ENCODE assay signal across 8 cellular contexts in the genomic region with DNA sequence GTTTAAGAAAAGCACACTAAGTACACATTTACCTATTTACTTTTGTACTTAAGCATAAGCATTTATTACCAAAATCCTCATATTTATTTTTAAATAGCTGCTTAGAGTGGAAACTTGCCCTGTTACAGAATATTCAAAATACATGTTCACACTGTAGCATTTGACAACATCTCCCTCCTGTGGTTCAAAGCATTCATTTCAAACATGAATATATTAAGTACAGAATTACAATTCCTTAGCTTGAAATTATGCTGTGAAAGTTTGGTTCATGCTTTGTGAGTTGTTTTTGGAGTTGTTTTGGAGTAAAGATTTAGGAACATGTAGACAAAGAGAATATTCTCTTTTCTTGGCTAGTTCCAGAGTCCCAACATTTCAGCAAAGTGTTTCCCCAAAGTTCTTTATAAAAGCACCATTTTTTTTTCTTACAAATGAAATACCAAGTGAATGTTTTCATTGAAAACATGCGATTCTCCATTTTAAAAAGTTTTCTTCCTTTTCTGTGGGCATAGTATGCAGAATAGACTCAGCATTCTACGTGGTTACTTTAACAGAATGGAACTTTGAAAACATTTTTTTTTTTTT. TPM values are rescaled to one million over a fixed set of nuclear protein-coding genes. Genes with fewer than 3 reads are reported as not detected.
DNase-seq lines count a peak whose midpoint lies in the region; ATAC-seq and TF ChIP-seq lines count a peak whose summit lies in the region.

No MANE protein-coding gene starts in this region.

- peaks cover 18% of the 10 kb centered on the region for H3K4me1 Mint-ChIP-seq in activated CD4-positive, alpha-beta T cell treated with anti-CD3 and anti-CD28 coated beads, Interleukin-2, amount 10 ng/mL, durations not matched to agents 24 days and 14 days

- peak; percentile 82 for TF ChIP-seq CTCF in OCI-LY3 (IDR thresholded peaks at IDR 0.05; ENCODE audit: low read depth, low read length)
- TF ChIP-seq CTCF in dorsolateral prefrontal cortex (IDR thresholded peaks at IDR 0.05 in 54 of 56, conservative IDR thresholded peaks at IDR 0.05 in 2 of 56; ENCODE audit: low read depth in 1 of 56, partially characterized antibody in 56 of 56): peak in 55 of 56 donors; percentile 20 to 74 (median 54)
- peak; percentile 73 for TF ChIP-seq CTCF in osteoblast (IDR thresholded peaks at IDR 0.05; ENCODE audit: extremely low read depth, low read depth, low read length)

- H2AFZ ChIP-seq in OCI-LY3 (ENCODE audit: low read depth, low read length): no peak overlapping the region
- H2AFZ ChIP-seq in osteoblast (ENCODE audit: low read length): peak overlapping the region; percentile 36

- H3K27me3 ChIP-seq in OCI-LY3 (ENCODE audit: low read depth, low read length) (no peaks in the 10 kb centered on the region), dorsolateral prefrontal cortex (no peaks in the 10 kb centered on the region), osteoblast (ENCODE audit: insufficient read depth, low read length) (no peaks in the 10 kb centered on the region)

- no peak overlapping the region for H3K27ac ChIP-seq in OCI-LY3 (ENCODE audit: low read length)
- H3K27ac ChIP-seq in dorsolateral prefrontal cortex: peak overlapping the region in 10 of 59 donors; percentile 1 to 46 (median 36)
- H3K27ac ChIP-seq in osteoblast (ENCODE audit: low read depth, low read length): no peak overlapping the region

- no peaks in the 10 kb centered on the region for H3K9me3 Mint-ChIP-seq in activated CD4-positive, alpha-beta T cell treated with anti-CD3 and anti-CD28 coated beads, Interleukin-2, amount 10 ng/mL, durations not matched to agents 24 days and 14 days

- no peak overlapping the region for H3K4me2 ChIP-seq in OCI-LY3 (ENCODE audit: low read length)
- H3K4me2 ChIP-seq in osteoblast (ENCODE audit: insufficient read depth, low read length): no peak overlapping the region

- H3K36me3 ChIP-seq in OCI-LY3 (replicated peaks; ENCODE audit: low read depth, low read length) (no peaks in the 10 kb centered on the region), osteoblast (ENCODE audit: insufficient read depth, low read length) (no peaks in the 10 kb centered on the region)

- no peak overlapping the region for H3K4me3 ChIP-seq in OCI-LY3 (ENCODE audit: low read length)
- H3K4me3 ChIP-seq in dorsolateral prefrontal cortex: no peak overlapping the region
- H3K4me3 ChIP-seq in osteoblast (ENCODE audit: insufficient read depth, low read length): no peak overlapping the region

- intact Hi-C loops in activated CD4-positive, alpha-beta T cell treated with anti-CD3 and anti-CD28 coated beads, Interleukin-2, amount 10 ng/mL, durations not matched to agents 24 days and 14 days (cut with micrococcal nuclease): loop anchor here (1.0 kb wide), 2 partner anchors 106 to 112 kb away; no protein-coding TSS in a partner anchor
- intact Hi-C loops in dorsolateral prefrontal cortex (cut with DNase I): no loop called here

- H3K27ac Mint-ChIP-seq in activated CD4-positive, alpha-beta T cell treated with anti-CD3 and anti-CD28 coated beads, Interleukin-2, amount 10 ng/mL, durations not matched to agents 24 days and 14 days: peak overlapping the region; percentile 48

- peaks cover 27% of the 10 kb centered on the region for H3K36me3 Mint-ChIP-seq in activated CD4-positive, alpha-beta T cell treated with anti-CD3 and anti-CD28 coated beads, Interleukin-2, amount 10 ng/mL, durations not matched to agents 24 days and 14 days (ENCODE audit: low read depth)

- no peak overlapping the region for H3K4me3 Mint-ChIP-seq in activated CD4-positive, alpha-beta T cell treated with anti-CD3 and anti-CD28 coated beads, Interleukin-2, amount 10 ng/mL, durations not matched to agents 24 days and 14 days

- no peaks in the 10 kb centered on the region for H3K27me3 Mint-ChIP-seq in activated CD4-positive, alpha-beta T cell treated with anti-CD3 and anti-CD28 coated beads, Interleukin-2, amount 10 ng/mL, durations not matched to agents 24 days and 14 days

- H3K79me2 ChIP-seq in OCI-LY3 (ENCODE audit: low read length): no peaks in the 10 kb centered on the region
- no peaks in the 10 kb centered on the region for H3K79me2 ChIP-seq in osteoblast (ENCODE audit: insufficient read depth, low read length)

- peak; percentile 68 for DNase-seq in activated CD4-positive, alpha-beta T cell treated with anti-CD3 and anti-CD28 coated beads, Interleukin-2, amount 10 ng/mL, durations not matched to agents 24 days and 14 days
- DNase-seq in activated CD4-positive, alpha-beta T cell treated with anti-CD3 and anti-CD28 coated beads, Interleukin-2, amount 50 U/mL, for 48 hours: no peak
- DNase-seq in dorsolateral prefrontal cortex (no peak), osteoblast (ENCODE audit: insufficient read length, low spot score, missing footprints) (no peak)
- DNase-seq in stimulated activated CD4-positive, alpha-beta T cell treated with anti-CD3 and anti-CD28 coated beads, Interleukin-2, amount 100 ng/mL, for 24 hours: no peak

- no peaks in the 10 kb centered on the region for H3K9me3 ChIP-seq in OCI-LY3 (ENCODE audit: insufficient read depth, low read length)
- no peaks in the 10 kb centered on the region for H3K9me3 ChIP-seq in osteoblast (ENCODE audit: low read depth, low read length)

- H4K20me1 ChIP-seq in OCI-LY3 (ENCODE audit: insufficient read depth, low read length) (no peaks in the 10 kb centered on the region), osteoblast (ENCODE audit: insufficient read depth, low read length) (no peaks in the 10 kb centered on the region)

- H3K4me1 ChIP-seq in OCI-LY3 (ENCODE audit: low read length) (no peaks in the 10 kb centered on the region), osteoblast (ENCODE audit: insufficient read depth, low read length) (peaks cover 4% of the 10 kb centered on the region)

- no peak for ATAC-seq in GM18867 (IDR thresholded peaks at IDR 0.05; ENCODE audit: unreplicated experiment)
- ATAC-seq in HG02981 (IDR thresholded peaks at IDR 0.05; ENCODE audit: unreplicated experiment): no peak

- no peak overlapping the region for H3K9ac ChIP-seq in OCI-LY3 (ENCODE audit: low read length)

RNA-seq across cellular contexts. Expression of gene TUBD1, which starts 33.2 kb away (rescaled TPM):
- 11.0 and 12.1 TPM in 2 replicates for total RNA-seq in activated CD4-positive, alpha-beta T cell treated with anti-CD3 and anti-CD28 coated beads, Interleukin-2, amount 10 ng/mL, durations not matched to agents 24 days and 14 days
- total RNA-seq in dorsolateral prefrontal cortex (10 to 100 TPM in 100 of 120 experiments, 1 to 10 TPM in 20; 7.0 to 22.2 (median 12.5) TPM), osteoblast (4.0 and 4.4 TPM in 2 replicates)

RNA-seq across cellular contexts. Expression of gene RPS6KB1, which starts 33.4 kb away (rescaled TPM):
- 64.0 and 66.4 TPM in 2 replicates for total RNA-seq in activated CD4-positive, alpha-beta T cell treated with anti-CD3 and anti-CD28 coated beads, Interleukin-2, amount 10 ng/mL, durations not matched to agents 24 days and 14 days
- 10 to 100 TPM; 37.9 to 72.2 (median 53.0) TPM for total RNA-seq in dorsolateral prefrontal cortex
- 29.0 and 30.4 TPM in 2 replicates for total RNA-seq in osteoblast
